Comparison of ENCODE assay signal across 8 cellular contexts in the genomic region with DNA sequence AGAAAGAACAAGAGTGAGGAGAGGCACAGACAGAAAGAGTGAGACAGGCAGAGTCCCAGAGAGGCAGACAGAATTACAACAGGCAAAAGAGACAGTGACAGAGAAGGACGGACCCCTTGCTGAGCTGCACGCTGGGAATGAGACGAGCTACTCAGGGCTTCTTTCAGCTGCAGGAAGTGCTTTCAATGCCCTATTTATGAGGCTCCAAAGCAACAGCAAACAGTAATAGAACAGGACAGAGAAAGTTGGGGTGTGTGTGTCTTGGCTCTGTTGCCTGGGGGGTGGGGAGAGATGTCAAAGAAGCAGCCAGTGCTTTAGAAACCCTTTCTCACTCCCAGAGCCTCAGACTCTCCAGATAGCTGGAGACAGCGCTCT. TPM values are rescaled to one million over a fixed set of nuclear protein-coding genes. Genes with fewer than 3 reads are reported as not detected.
DNase-seq lines count a peak whose midpoint lies in the region; ATAC-seq and TF ChIP-seq lines count a peak whose summit lies in the region.
"Had no signal": no experiment of that assay in that cellular context is flagged by ENCODE, and none has a peak within 500 bp of the region (broad histone marks: within the 10 kb centered on the region; RNA-seq: fewer than 3 reads in every experiment).

No MANE protein-coding gene starts in this region.

- TF ChIP-seq CTCF in choroid plexus epithelial cell (conservative IDR thresholded peaks at IDR 0.05; ENCODE audit: low read depth, low read length): no peak
- TF ChIP-seq CTCF in thoracic aorta (IDR thresholded peaks at IDR 0.05): no peak

- H3K9me3 ChIP-seq in thoracic aorta: no peaks in the 10 kb centered on the region

- H3K27ac ChIP-seq in thoracic aorta: peak overlapping the region; percentile 52 to 66

- peaks cover 27 to 52% of the 10 kb centered on the region in 2 donors for H3K4me1 ChIP-seq in thoracic aorta (ENCODE audit: control insufficient read depth in 1 of 2, low read depth in 2 of 2)

- H3K36me3 ChIP-seq in thoracic aorta: peaks cover 7% of the 10 kb centered on the region

- peak; percentile 2 for DNase-seq in NCI-H2081 treated with DMSO at 0.1 percent for 48 hours (lab: John Stamatoyannopoulos, UW)
- peak; percentile 82 for DNase-seq in choroid plexus epithelial cell (ENCODE audit: low read depth)
- DNase-seq in left colon: no peak
- no peak for DNase-seq in thoracic aorta (ENCODE audit: low spot score)
- no peak for DNase-seq in dermis blood vessel endothelial cell
- no peak for DNase-seq in DMS79 treated with DMSO at 0.1 percent for 48 hours (lab: John Stamatoyannopoulos, UW)
- DNase-seq in COLO668 (lab: John Stamatoyannopoulos, UW; ENCODE audit: unreplicated experiment): no peak
- DNase-seq: NCI-H1436 had no signal

- H3K4me3 ChIP-seq in choroid plexus epithelial cell (ENCODE audit: low read depth, low read length) (peak overlapping the region; percentile 55), thoracic aorta (peak overlapping the region; percentile 73)

- H3K27me3 ChIP-seq in thoracic aorta (replicated peaks; ENCODE audit: insufficient read depth): no peaks in the 10 kb centered on the region

- ATAC-seq in left colon: peak; percentile 65
- ATAC-seq in thoracic aorta (ENCODE audit: insufficient number of reproducible peaks, low FRiP score, low read depth): peak; percentile 6

- intact Hi-C loops in left colon (cut with DNase I, micrococcal nuclease): no loop called here

RNA-seq across cellular contexts. Expression of a gene that starts 0.5 kb away (rescaled TPM):
- total RNA-seq in left colon: 1 to 10 TPM; 2.8 to 3.8 TPM
- total RNA-seq in thoracic aorta: 10 to 100 TPM; 56.7 to 73.9 TPM
- 0.34 and 0.51 TPM in 2 replicates for total RNA-seq in dermis blood vessel endothelial cell

Comparison
In these comparisons a context has a peak if more than half of its experiments do, and no peak if none do; other contexts are left out.
1. DNase-seq: peak in NCI-H2081 treated with DMSO at 0.1 percent for 48 hours (single experiment) and choroid plexus epithelial cell (single experiment); none in left colon (0 of 2), thoracic aorta (single experiment), dermis blood vessel endothelial cell (single experiment), DMS79 treated with DMSO at 0.1 percent for 48 hours (single experiment) and COLO668 (single experiment).
2. RNA of a gene that starts 0.5 kb away (total RNA-seq): 56.7 to 73.9 TPM in thoracic aorta; 2.8 to 3.8 TPM in left colon and 0.34 to 0.51 TPM in dermis blood vessel endothelial cell; every median in the first group is over 10 times any median in the second.